11 cellular contexts compared by ENCODE assay signal in the genomic region with DNA sequence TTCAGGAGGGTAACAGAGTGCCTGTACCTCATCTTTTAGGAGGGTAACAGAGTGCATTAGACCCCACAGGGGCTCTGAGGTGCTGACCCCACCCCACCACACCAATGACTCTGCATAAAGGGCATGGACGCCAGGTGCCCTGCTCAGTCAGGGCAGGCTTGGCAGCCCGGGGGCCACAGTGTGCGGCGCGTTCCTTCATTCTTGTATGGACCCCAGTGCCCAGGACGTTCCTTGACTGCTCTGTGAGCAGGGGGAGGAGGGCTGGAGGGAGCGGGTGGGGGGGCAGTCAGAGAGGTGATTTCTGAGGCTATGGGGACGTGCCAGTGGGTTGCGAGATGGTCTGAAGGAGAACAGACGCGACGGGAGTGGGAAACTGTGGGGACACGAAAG.
A peak's percentile ranks its signal among the peaks of the same experiment; 100 is the strongest.
DNase-seq lines count a peak whose midpoint lies in the region; ATAC-seq, FAIRE-seq and TF ChIP-seq lines count a peak whose summit lies in the region.
"Had no signal": no experiment of that assay in that cellular context is flagged by ENCODE, and none has a peak within 500 bp of the region (broad histone marks: within the 10 kb centered on the region; RNA-seq: fewer than 3 reads in every experiment).

No MANE protein-coding gene starts in this region.

- no peak for DNase-seq in CD4-positive, CD25-positive, alpha-beta regulatory T cell
- no peak for DNase-seq in HFFc6
- no peak for DNase-seq in MCF 10A (ENCODE audit: unreplicated experiment)
- DNase-seq in naive thymus-derived CD4-positive, alpha-beta T cell, result no peak
- no peak for DNase-seq in NCI-H2029 treated with DMSO at 0.1 percent for 48 hours (lab: John Stamatoyannopoulos, UW)
- no peak for DNase-seq in NCI-H345 (lab: John Stamatoyannopoulos, UW)
- no peak for DNase-seq in frontal cortex (ENCODE audit: low spot score in 2 of 2)
- no peak for DNase-seq in effector CD8-positive, alpha-beta T cell (lab: John Stamatoyannopoulos, UW)
- DNase-seq: KG1; stimulated activated CD4-positive, alpha-beta T cell treated with anti-CD3 and anti-CD28 coated beads, Interleukin-4, amount 100 ng/mL, for 1 hour had no signal

- intact Hi-C loops in MCF 10A (cut with micrococcal nuclease), result loop anchor here (1.0 to 5.0 kb wide), 3 partner anchors 171 to 509 kb away; no protein-coding TSS in a partner anchor
- intact Hi-C loops in naive thymus-derived CD4-positive, alpha-beta T cell (cut with micrococcal nuclease), result loop anchor here (1.0 to 10.0 kb wide), 19 partner anchors 163 to 1009 kb away; no protein-coding TSS in a partner anchor

- H3K9me3 Mint-ChIP-seq in CD4-positive, CD25-positive, alpha-beta regulatory T cell, result peaks cover 0 to 1% (median 0%) of the 10 kb centered on the region in 7 donors
- H3K9me3 Mint-ChIP-seq in HFFc6 (no peaks in the 10 kb centered on the region), MCF 10A (ENCODE audit: unreplicated experiment) (no peaks in the 10 kb centered on the region)
- no peaks in the 10 kb centered on the region for H3K9me3 Mint-ChIP-seq in naive thymus-derived CD4-positive, alpha-beta T cell
- H3K9me3 Mint-ChIP-seq: T-helper 2 cell treated with Interferon-gamma antibody and Interleukin-4, amounts not matched to agents 5 μg/mL and 100 μg/mL, for 36 hours had no signal

- no peaks in the 10 kb centered on the region for H3K36me3 ChIP-seq in CD4-positive, CD25-positive, alpha-beta regulatory T cell (ENCODE audit: control insufficient read depth, insufficient read depth, low read length)
- no peaks in the 10 kb centered on the region for H3K36me3 ChIP-seq in naive thymus-derived CD4-positive, alpha-beta T cell (ENCODE audit: control insufficient read depth in 2 of 3, insufficient read depth in 3 of 3, low read length in 3 of 3)

- peaks cover 9% of the 10 kb centered on the region for H3K4me1 ChIP-seq in CD4-positive, CD25-positive, alpha-beta regulatory T cell (ENCODE audit: control insufficient read depth, insufficient read depth, low read length, poor library complexity, severe bottlenecking)
- peaks cover 3 to 16% of the 10 kb centered on the region in 2 donors for H3K4me1 ChIP-seq in naive thymus-derived CD4-positive, alpha-beta T cell (ENCODE audit: control insufficient read depth in 2 of 2, insufficient read depth in 2 of 2, low read length in 2 of 2)

- no peaks in the 10 kb centered on the region for H3K9me3 ChIP-seq in CD4-positive, CD25-positive, alpha-beta regulatory T cell (ENCODE audit: control insufficient read depth in 2 of 2, low read length in 2 of 2)
- H3K9me3 ChIP-seq in naive thymus-derived CD4-positive, alpha-beta T cell (ENCODE audit: control insufficient read depth in 2 of 3, low read length in 3 of 3), result no peaks in the 10 kb centered on the region

- CTCF ChIA-PET in MCF 10A (lab: Yijun Ruan, JAX), result interaction anchor here (0.6 to 3.2 kb wide), 19 partner anchors 9 to 1003 kb away, joined by 3 to 12 read pairs (median 4); no protein-coding TSS in a partner anchor
- CTCF ChIA-PET in naive thymus-derived CD4-positive, alpha-beta T cell (lab: Charles Lee), result interaction anchor here (0.7 to 3.4 kb wide), 25 partner anchors 10 to 612 kb away, joined by 3 to 20 read pairs (median 5); partner anchors contain the start of gene NCK2

- no peak overlapping the region for H3K27ac ChIP-seq in CD4-positive, CD25-positive, alpha-beta regulatory T cell (ENCODE audit: insufficient read depth, low read length, poor library complexity, severe bottlenecking)
- H3K27ac ChIP-seq in naive thymus-derived CD4-positive, alpha-beta T cell (ENCODE audit: low read depth, low read length), result no peak overlapping the region

- TF ChIP-seq CTCF in HFFc6 (IDR thresholded peaks at IDR 0.05) (no peak), MCF 10A (IDR thresholded peaks at IDR 0.05; ENCODE audit: unreplicated experiment) (no peak)

- H3K4me3 Mint-ChIP-seq in CD4-positive, CD25-positive, alpha-beta regulatory T cell, result no peak overlapping the region
- H3K4me3 Mint-ChIP-seq in HFFc6, result peak overlapping the region; percentile 70; the same call in 1 of the 2 replicates
- H3K4me3 Mint-ChIP-seq in MCF 10A (ENCODE audit: unreplicated experiment), result peak overlapping the region; percentile 38
- H3K4me3 Mint-ChIP-seq in naive thymus-derived CD4-positive, alpha-beta T cell, result peak overlapping the region in 4 of 10 donors; percentile 1 to 41 (median 16)
- H3K4me3 Mint-ChIP-seq: T-helper 2 cell treated with Interferon-gamma antibody and Interleukin-4, amounts not matched to agents 5 μg/mL and 100 μg/mL, for 36 hours had no signal

- POLR2A ChIA-PET in MCF 10A (lab: Yijun Ruan, JAX), result no interaction called here
- POLR2A ChIA-PET in naive thymus-derived CD4-positive, alpha-beta T cell (lab: Charles Lee), result interaction anchor here (0.7 to 1.4 kb wide), 4 partner anchors 162 to 519 kb away, joined by 3 to 5 read pairs (median 5); no protein-coding TSS in a partner anchor

- peak overlapping the region in 2 of 3 donors; percentile 87 to 89 for H3K27ac Mint-ChIP-seq in CD4-positive, CD25-positive, alpha-beta regulatory T cell
- H3K27ac Mint-ChIP-seq in HFFc6, result peak overlapping the region; percentile 84; the same call in 1 of the 2 replicates
- H3K27ac Mint-ChIP-seq in MCF 10A (ENCODE audit: low read depth, unreplicated experiment), result peak overlapping the region; percentile 52
- H3K27ac Mint-ChIP-seq in naive thymus-derived CD4-positive, alpha-beta T cell, result peak overlapping the region; percentile 74 to 95 (median 89)

- H3K4me3 ChIP-seq in CD4-positive, CD25-positive, alpha-beta regulatory T cell (ENCODE audit: low read depth, low read length), result no peak overlapping the region
- H3K4me3 ChIP-seq in naive thymus-derived CD4-positive, alpha-beta T cell (ENCODE audit: low read length), result no peak overlapping the region

- FAIRE-seq in frontal cortex (lab: Jason Lieb, UNC), result no peak

- ATAC-seq in CD4-positive, CD25-positive, alpha-beta regulatory T cell (ENCODE audit: low read depth in 2 of 2), result no peak
- ATAC-seq in naive thymus-derived CD4-positive, alpha-beta T cell, result no peak

- peaks cover 4% of the 10 kb centered on the region for H3K27me3 Mint-ChIP-seq in CD4-positive, CD25-positive, alpha-beta regulatory T cell
- H3K27me3 Mint-ChIP-seq in HFFc6 (ENCODE audit: insufficient read depth), result peaks cover 15% of the 10 kb centered on the region
- H3K27me3 Mint-ChIP-seq in MCF 10A (ENCODE audit: insufficient read depth, unreplicated experiment), result peaks cover 34% of the 10 kb centered on the region
- peaks cover 0 to 7% (median 0%) of the 10 kb centered on the region in 5 donors for H3K27me3 Mint-ChIP-seq in naive thymus-derived CD4-positive, alpha-beta T cell

- no peaks in the 10 kb centered on the region for H3K36me3 Mint-ChIP-seq in CD4-positive, CD25-positive, alpha-beta regulatory T cell
- H3K36me3 Mint-ChIP-seq in HFFc6 (ENCODE audit: low read depth) (no peaks in the 10 kb centered on the region), MCF 10A (ENCODE audit: insufficient read depth, unreplicated experiment) (no peaks in the 10 kb centered on the region)
- no peaks in the 10 kb centered on the region for H3K36me3 Mint-ChIP-seq in naive thymus-derived CD4-positive, alpha-beta T cell

- peaks cover 6 to 21% (median 11%) of the 10 kb centered on the region in 4 donors for H3K4me1 Mint-ChIP-seq in CD4-positive, CD25-positive, alpha-beta regulatory T cell
- H3K4me1 Mint-ChIP-seq in HFFc6 (ENCODE audit: low read depth) (peaks cover 29% of the 10 kb centered on the region), MCF 10A (ENCODE audit: insufficient read depth, unreplicated experiment) (peaks cover 15% of the 10 kb centered on the region)
- peaks cover 13 to 28% (median 19%) of the 10 kb centered on the region in 7 donors for H3K4me1 Mint-ChIP-seq in naive thymus-derived CD4-positive, alpha-beta T cell

- BruUV-seq in MCF 10A (replicated peaks; lab: Mats Ljungman, UMichigan), result no TSS peak

- peaks cover 2% of the 10 kb centered on the region for H3K27me3 ChIP-seq in CD4-positive, CD25-positive, alpha-beta regulatory T cell (ENCODE audit: control insufficient read depth, insufficient read depth, low read length)
- no peaks in the 10 kb centered on the region for H3K27me3 ChIP-seq in naive thymus-derived CD4-positive, alpha-beta T cell (ENCODE audit: control insufficient read depth in 2 of 2, insufficient read depth in 2 of 2, low read length in 2 of 2)

Comparison
In these comparisons a context has a peak if more than half of its experiments do, and no peak if none do; other contexts are left out.
1. H3K4me3 Mint-ChIP-seq: peak in HFFc6 (single experiment) and MCF 10A (single experiment); none in CD4-positive, CD25-positive, alpha-beta regulatory T cell (0 of 4).
2. Peak in every context shown above with its lines, with median percentiles within 50 percentile points of each other: H3K27ac Mint-ChIP-seq.